1 cellular context compared by ENCODE assay signal in the genomic region with DNA sequence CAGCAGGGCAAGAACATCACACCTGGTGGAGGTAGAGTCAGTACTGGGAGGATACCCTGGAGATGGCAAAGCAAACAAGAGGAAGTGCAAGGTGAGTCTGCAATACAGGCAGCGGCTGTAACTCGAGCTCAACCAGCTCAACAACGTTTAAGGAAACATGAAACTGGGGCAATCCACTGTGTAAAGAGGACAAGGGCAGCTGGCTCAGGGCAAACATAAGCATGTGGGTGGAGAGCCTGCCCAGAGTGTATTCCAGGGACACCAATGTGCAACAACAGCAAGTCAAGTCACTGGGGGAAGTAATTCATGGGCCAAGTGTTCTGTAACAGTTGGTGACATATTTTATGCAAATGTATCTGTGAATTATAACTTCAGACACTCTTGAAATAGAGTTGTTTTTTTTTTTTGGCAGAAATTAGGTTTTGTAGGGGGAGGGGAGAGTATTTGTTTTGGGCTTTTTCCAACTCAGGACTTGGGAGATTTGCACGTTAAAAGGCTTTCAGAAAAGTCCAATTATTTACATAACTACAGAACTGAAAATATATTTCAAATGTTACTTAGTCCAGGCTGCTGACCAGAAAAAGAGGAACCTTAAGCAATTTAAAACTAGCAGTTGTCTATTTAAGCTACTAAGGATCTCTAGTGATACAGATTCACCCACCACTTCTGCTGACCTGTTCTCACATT.
TF ChIP-seq lines count a peak whose summit lies in the region.

No MANE protein-coding gene starts in this region.

TF ChIP-seq in IMR-90, 13 proteins besides CTCF, POLR2A, EP300 and RAD21:
- TF ChIP-seq RFX5 (IDR thresholded peaks at IDR 0.05; ENCODE audit: low read depth, low read length) (no peak), FOS (IDR thresholded peaks at IDR 0.05; ENCODE audit: low read depth, low read length) (no peak), SMC3 (IDR thresholded peaks at IDR 0.05; ENCODE audit: low read depth, low read length) (no peak), MAZ (IDR thresholded peaks at IDR 0.05; ENCODE audit: borderline replicate concordance, low read depth, low read length) (no peak), RCOR1 (IDR thresholded peaks at IDR 0.05; ENCODE audit: insufficient replicate concordance, low read length) (no peak), BHLHE40 (IDR thresholded peaks at IDR 0.05; ENCODE audit: low read depth, low read length) (no peak), CEBPB (IDR thresholded peaks at IDR 0.05; ENCODE audit: low read depth, low read length) (no peak), NFE2L2 (IDR thresholded peaks at IDR 0.05; ENCODE audit: low read depth, low read length) (no peak), MXI1 (IDR thresholded peaks at IDR 0.05; ENCODE audit: borderline replicate concordance, low read depth, low read length) (no peak), MAFK (IDR thresholded peaks at IDR 0.05; ENCODE audit: low read depth, low read length) (no peak), CHD1 (IDR thresholded peaks at IDR 0.05; ENCODE audit: low read depth, low read length) (no peak)
- TF ChIP-seq, protein P1, sequence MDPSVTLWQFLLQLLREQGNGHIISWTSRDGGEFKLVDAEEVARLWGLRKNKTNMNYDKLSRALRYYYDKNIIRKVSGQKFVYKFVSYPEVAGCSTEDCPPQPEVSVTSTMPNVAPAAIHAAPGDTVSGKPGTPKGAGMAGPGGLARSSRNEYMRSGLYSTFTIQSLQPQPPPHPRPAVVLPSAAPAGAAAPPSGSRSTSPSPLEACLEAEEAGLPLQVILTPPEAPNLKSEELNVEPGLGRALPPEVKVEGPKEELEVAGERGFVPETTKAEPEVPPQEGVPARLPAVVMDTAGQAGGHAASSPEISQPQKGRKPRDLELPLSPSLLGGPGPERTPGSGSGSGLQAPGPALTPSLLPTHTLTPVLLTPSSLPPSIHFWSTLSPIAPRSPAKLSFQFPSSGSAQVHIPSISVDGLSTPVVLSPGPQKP (IDR thresholded peaks at IDR 0.05; ENCODE audit: borderline replicate concordance, low read depth, low read length) = no peak
- TF ChIP-seq, protein P2, sequence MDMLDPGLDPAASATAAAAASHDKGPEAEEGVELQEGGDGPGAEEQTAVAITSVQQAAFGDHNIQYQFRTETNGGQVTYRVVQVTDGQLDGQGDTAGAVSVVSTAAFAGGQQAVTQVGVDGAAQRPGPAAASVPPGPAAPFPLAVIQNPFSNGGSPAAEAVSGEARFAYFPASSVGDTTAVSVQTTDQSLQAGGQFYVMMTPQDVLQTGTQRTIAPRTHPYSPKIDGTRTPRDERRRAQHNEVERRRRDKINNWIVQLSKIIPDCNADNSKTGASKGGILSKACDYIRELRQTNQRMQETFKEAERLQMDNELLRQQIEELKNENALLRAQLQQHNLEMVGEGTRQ (IDR thresholded peaks at IDR 0.05; ENCODE audit: low read depth, low read length) = no peak
